Comparison of ENCODE assay signal across 26 cellular contexts in genomic region chr1:183356534-183357182, GRCh38.
"Had no signal": no experiment of that assay in that cellular context is flagged by ENCODE, and none has a peak within 500 bp of the region (broad histone marks: within the 10 kb centered on the region; RNA-seq: fewer than 3 reads in every experiment).

No MANE protein-coding gene starts in this region.

- H3K9me3 ChIP-seq: ascending aorta, breast epithelium had no signal

- ATAC-seq: activated CD4-positive, alpha-beta T cell treated with anti-CD3 and anti-CD28 coated beads for 36 hours; activated naive CD4-positive, alpha-beta T cell treated with anti-CD3 and anti-CD28 coated beads, Interleukin-2, amount 50 U/mL, for 72 hours; activated T-cell treated with anti-CD3 and anti-CD28 coated beads, Interleukin-2, amount 50 U/mL, for 72 hours; esophagus mucosa had no signal

- H3K4me1 ChIP-seq: ascending aorta, breast epithelium had no signal

- DNase-seq: activated CD4-positive, alpha-beta memory T cell treated with anti-CD3 and anti-CD28 coated beads, Interleukin-2, amount 10 ng/mL, durations not matched to agents 7 days and 5 days; activated CD4-positive, alpha-beta T cell treated with anti-CD3 and anti-CD28 coated beads for 36 hours; activated CD4-positive, alpha-beta T cell treated with anti-CD3 and anti-CD28 coated beads, Interleukin-2, amount 10 ng/mL, durations not matched to agents 7 days and 5 days; activated CD4-positive, alpha-beta T cell treated with anti-CD3 and anti-CD28 coated beads, Interleukin-2, amount 50 U/mL, for 4 hours; activated CD4-positive, CD25-positive, alpha-beta regulatory T cell; activated CD4-positive, CD25-positive, alpha-beta regulatory T cell treated with anti-CD3 and anti-CD28 coated beads, Interleukin-2, amount 50 U/mL, for 72 hours; activated CD8-positive, alpha-beta memory T cell treated with anti-CD3 and anti-CD28 coated beads, Interleukin-2, amount 50 U/mL, for 48 hours; activated gamma-delta T cell; activated naive CD4-positive, alpha-beta T cell; activated naive CD4-positive, alpha-beta T cell treated with anti-CD3 and anti-CD28 coated beads, Interleukin-2, amount 10 ng/mL, durations not matched to agents 7 days and 5 days; activated naive CD8-positive, alpha-beta T cell treated with anti-CD3 and anti-CD28 coated beads, Interleukin-2, amount 10 ng/mL, durations not matched to agents 7 days and 5 days; activated T-cell treated with anti-CD3 and anti-CD28 coated beads for 4 hours; activated T-cell treated with anti-CD3 and anti-CD28 coated beads, Interleukin-2, amount 50 U/mL, for 24 hours; activated T-cell treated with anti-CD3 and anti-CD28 coated beads, Interleukin-2, amount 50 U/mL, for 72 hours; effector memory CD4-positive, alpha-beta T cell; endodermal cell; foreskin fibroblast; head of caudate nucleus; T-helper 2 cell had no signal

- H3K36me3 ChIP-seq: ascending aorta, breast epithelium, cardiac muscle cell had no signal

- H3K27me3 ChIP-seq: ascending aorta, breast epithelium, cardiac muscle cell, dorsolateral prefrontal cortex had no signal

- H3K27ac ChIP-seq: ascending aorta, breast epithelium, cardiac muscle cell, coronary artery had no signal

- H3K4me3 ChIP-seq: ascending aorta, breast epithelium, cardiac muscle cell, coronary artery, dorsolateral prefrontal cortex had no signal
